1 cellular context compared by ENCODE assay signal in genomic region chr5:149828161-149829011, GRCh38.
TF ChIP-seq lines count a peak whose summit lies in the region.

No MANE protein-coding gene starts in this region.

TF ChIP-seq in GM23338, 12 proteins besides CTCF, POLR2A, EP300 and RAD21 (continued from another document):
- TF ChIP-seq ZNF462 (CRISPR knock-in tag; IDR thresholded peaks at IDR 0.05) (no peak), ZNF114 (CRISPR knock-in tag; IDR thresholded peaks at IDR 0.05) (no peak), ZNF331 (CRISPR knock-in tag; IDR thresholded peaks at IDR 0.05; ENCODE audit: low read depth) (no peak), CREB1 (CRISPR knock-in tag; IDR thresholded peaks at IDR 0.05; ENCODE audit: low read depth) (no peak), ETS1 (IDR thresholded peaks at IDR 0.05) (no peak), NANOG (IDR thresholded peaks at IDR 0.05; ENCODE audit: borderline replicate concordance) (no peak)
